In the genomic region with DNA sequence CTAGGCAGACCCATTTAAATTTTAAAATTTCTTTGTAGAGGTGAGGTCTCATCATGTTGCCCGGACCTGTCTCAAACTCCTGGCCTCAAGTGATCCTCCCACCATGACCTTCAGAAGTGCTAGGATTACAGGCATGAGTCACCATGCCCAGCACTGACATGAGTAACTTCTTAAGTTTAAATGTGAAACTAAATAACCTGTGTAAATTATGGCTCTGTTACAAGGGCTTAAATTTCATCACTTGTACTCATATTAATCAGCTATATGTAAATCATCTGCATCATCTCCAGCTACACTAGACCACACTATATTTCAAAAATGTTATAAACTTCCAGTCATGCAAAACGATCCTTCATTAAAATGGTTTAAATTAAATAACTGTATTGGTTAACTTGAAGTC, we compare ENCODE assay signal across 1 cellular context.
TF ChIP-seq lines count a peak whose summit lies in the region.

No MANE protein-coding gene starts in this region.

TF ChIP-seq in HEK293, 187 proteins besides CTCF, POLR2A, EP300 and RAD21 (continued from another document and continues in another):
- TF ChIP-seq, protein P1, sequence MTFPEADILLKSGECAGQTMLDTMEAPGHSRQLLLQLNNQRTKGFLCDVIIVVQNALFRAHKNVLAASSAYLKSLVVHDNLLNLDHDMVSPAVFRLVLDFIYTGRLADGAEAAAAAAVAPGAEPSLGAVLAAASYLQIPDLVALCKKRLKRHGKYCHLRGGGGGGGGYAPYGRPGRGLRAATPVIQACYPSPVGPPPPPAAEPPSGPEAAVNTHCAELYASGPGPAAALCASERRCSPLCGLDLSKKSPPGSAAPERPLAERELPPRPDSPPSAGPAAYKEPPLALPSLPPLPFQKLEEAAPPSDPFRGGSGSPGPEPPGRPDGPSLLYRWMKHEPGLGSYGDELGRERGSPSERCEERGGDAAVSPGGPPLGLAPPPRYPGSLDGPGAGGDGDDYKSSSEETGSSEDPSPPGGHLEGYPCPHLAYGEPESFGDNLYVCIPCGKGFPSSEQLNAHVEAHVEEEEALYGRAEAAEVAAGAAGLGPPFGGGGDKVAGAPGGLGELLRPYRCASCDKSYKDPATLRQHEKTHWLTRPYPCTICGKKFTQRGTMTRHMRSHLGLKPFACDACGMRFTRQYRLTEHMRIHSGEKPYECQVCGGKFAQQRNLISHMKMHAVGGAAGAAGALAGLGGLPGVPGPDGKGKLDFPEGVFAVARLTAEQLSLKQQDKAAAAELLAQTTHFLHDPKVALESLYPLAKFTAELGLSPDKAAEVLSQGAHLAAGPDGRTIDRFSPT (tag by site-specific recombination; IDR thresholded peaks at IDR 0.05), result peak; percentile 95
- TF ChIP-seq ZNF24 (tag by site-specific recombination; IDR thresholded peaks at IDR 0.05) (peak; percentile 91), ZNF184 (tag by site-specific recombination; IDR thresholded peaks at IDR 0.05) (peak; percentile 86), ZNF133 (tag by site-specific recombination; IDR thresholded peaks at IDR 0.05) (no peak), ZNF140 (tag by site-specific recombination; IDR thresholded peaks at IDR 0.05) (no peak), RBAK (tag by site-specific recombination; IDR thresholded peaks at IDR 0.05) (no peak), ZNF747 (tag by site-specific recombination; IDR thresholded peaks at IDR 0.05) (no peak), ZXDB (tag by site-specific recombination; IDR thresholded peaks at IDR 0.05) (peak; percentile 88), ZNF335 (tag by site-specific recombination; conservative IDR thresholded peaks at IDR 0.05) (0 out of 2 replicates have a peak, but pooled peaks have one; percentile 13), ZNF76 (tag by site-specific recombination; IDR thresholded peaks at IDR 0.05; ENCODE audit: borderline replicate concordance, low read depth) (0 out of 2 replicates have a peak, but pooled peaks have one; percentile 14), ZNF785 (tag by site-specific recombination; IDR thresholded peaks at IDR 0.05) (no peak), YY2 (tag by site-specific recombination; IDR thresholded peaks at IDR 0.05) (no peak), ZNF623 (tag by site-specific recombination; IDR thresholded peaks at IDR 0.05) (no peak), ZNF221 (tag by site-specific recombination; IDR thresholded peaks at IDR 0.05; ENCODE audit: borderline replicate concordance) (no peak), SALL2 (tag by site-specific recombination; IDR thresholded peaks at IDR 0.05; ENCODE audit: borderline replicate concordance) (no peak), KLF16 (tag by site-specific recombination; IDR thresholded peaks at IDR 0.05) (no peak), ZNF239 (tag by site-specific recombination; IDR thresholded peaks at IDR 0.05) (no peak), ZNF48 (tag by site-specific recombination; IDR thresholded peaks at IDR 0.05) (0 out of 2 replicates have a peak, but pooled peaks have one; percentile 51), ZNF175 (tag by site-specific recombination; IDR thresholded peaks at IDR 0.05) (no peak), ZNF555 (tag by site-specific recombination; conservative IDR thresholded peaks at IDR 0.05) (no peak), ZNF558 (tag by site-specific recombination; IDR thresholded peaks at IDR 0.05) (peak; percentile 79; the same call in 1 of the 2 replicates), SP2 (tag by site-specific recombination; IDR thresholded peaks at IDR 0.05) (no peak), ZNF585B (tag by site-specific recombination; IDR thresholded peaks at IDR 0.05) (no peak), ZNF214 (tag by site-specific recombination; IDR thresholded peaks at IDR 0.05; ENCODE audit: borderline replicate concordance) (no peak), ZNF274 (IDR thresholded peaks at IDR 0.05; ENCODE audit: low read length) (no peak), ZNF274 (tag by site-specific recombination; IDR thresholded peaks at IDR 0.05; ENCODE audit: borderline replicate concordance) (no peak), ZNF777 (tag by site-specific recombination; IDR thresholded peaks at IDR 0.05; ENCODE audit: borderline replicate concordance) (no peak), ZNF791 (tag by site-specific recombination; IDR thresholded peaks at IDR 0.05) (no peak), ZSCAN30 (tag by site-specific recombination; IDR thresholded peaks at IDR 0.05) (no peak), TRIM28 (IDR thresholded peaks at IDR 0.05; ENCODE audit: borderline replicate concordance, low read length) (peak; percentile 22; the same call in 1 of the 2 replicates), ZNF23 (tag by site-specific recombination; IDR thresholded peaks at IDR 0.05; ENCODE audit: borderline replicate concordance) (no peak)
- TF ChIP-seq, protein P2, sequence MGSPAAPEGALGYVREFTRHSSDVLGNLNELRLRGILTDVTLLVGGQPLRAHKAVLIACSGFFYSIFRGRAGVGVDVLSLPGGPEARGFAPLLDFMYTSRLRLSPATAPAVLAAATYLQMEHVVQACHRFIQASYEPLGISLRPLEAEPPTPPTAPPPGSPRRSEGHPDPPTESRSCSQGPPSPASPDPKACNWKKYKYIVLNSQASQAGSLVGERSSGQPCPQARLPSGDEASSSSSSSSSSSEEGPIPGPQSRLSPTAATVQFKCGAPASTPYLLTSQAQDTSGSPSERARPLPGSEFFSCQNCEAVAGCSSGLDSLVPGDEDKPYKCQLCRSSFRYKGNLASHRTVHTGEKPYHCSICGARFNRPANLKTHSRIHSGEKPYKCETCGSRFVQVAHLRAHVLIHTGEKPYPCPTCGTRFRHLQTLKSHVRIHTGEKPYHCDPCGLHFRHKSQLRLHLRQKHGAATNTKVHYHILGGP (tag by site-specific recombination; IDR thresholded peaks at IDR 0.05), result no peak
- TF ChIP-seq, protein P3, sequence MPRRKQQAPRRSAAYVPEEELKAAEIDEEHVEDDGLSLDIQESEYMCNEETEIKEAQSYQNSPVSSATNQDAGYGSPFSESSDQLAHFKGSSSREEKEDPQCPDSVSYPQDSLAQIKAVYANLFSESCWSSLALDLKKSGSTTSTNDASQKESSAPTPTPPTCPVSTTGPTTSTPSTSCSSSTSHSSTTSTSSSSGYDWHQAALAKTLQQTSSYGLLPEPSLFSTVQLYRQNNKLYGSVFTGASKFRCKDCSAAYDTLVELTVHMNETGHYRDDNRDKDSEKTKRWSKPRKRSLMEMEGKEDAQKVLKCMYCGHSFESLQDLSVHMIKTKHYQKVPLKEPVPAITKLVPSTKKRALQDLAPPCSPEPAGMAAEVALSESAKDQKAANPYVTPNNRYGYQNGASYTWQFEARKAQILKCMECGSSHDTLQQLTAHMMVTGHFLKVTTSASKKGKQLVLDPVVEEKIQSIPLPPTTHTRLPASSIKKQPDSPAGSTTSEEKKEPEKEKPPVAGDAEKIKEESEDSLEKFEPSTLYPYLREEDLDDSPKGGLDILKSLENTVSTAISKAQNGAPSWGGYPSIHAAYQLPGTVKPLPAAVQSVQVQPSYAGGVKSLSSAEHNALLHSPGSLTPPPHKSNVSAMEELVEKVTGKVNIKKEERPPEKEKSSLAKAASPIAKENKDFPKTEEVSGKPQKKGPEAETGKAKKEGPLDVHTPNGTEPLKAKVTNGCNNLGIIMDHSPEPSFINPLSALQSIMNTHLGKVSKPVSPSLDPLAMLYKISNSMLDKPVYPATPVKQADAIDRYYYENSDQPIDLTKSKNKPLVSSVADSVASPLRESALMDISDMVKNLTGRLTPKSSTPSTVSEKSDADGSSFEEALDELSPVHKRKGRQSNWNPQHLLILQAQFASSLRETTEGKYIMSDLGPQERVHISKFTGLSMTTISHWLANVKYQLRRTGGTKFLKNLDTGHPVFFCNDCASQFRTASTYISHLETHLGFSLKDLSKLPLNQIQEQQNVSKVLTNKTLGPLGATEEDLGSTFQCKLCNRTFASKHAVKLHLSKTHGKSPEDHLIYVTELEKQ (tag by site-specific recombination; IDR thresholded peaks at IDR 0.05; ENCODE audit: borderline replicate concordance), result peak; percentile 95
- TF ChIP-seq, protein P4, sequence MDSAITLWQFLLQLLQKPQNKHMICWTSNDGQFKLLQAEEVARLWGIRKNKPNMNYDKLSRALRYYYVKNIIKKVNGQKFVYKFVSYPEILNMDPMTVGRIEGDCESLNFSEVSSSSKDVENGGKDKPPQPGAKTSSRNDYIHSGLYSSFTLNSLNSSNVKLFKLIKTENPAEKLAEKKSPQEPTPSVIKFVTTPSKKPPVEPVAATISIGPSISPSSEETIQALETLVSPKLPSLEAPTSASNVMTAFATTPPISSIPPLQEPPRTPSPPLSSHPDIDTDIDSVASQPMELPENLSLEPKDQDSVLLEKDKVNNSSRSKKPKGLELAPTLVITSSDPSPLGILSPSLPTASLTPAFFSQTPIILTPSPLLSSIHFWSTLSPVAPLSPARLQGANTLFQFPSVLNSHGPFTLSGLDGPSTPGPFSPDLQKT (IDR thresholded peaks at IDR 0.05; ENCODE audit: borderline replicate concordance, low read depth, low read length), result no peak
- TF ChIP-seq, protein P5, sequence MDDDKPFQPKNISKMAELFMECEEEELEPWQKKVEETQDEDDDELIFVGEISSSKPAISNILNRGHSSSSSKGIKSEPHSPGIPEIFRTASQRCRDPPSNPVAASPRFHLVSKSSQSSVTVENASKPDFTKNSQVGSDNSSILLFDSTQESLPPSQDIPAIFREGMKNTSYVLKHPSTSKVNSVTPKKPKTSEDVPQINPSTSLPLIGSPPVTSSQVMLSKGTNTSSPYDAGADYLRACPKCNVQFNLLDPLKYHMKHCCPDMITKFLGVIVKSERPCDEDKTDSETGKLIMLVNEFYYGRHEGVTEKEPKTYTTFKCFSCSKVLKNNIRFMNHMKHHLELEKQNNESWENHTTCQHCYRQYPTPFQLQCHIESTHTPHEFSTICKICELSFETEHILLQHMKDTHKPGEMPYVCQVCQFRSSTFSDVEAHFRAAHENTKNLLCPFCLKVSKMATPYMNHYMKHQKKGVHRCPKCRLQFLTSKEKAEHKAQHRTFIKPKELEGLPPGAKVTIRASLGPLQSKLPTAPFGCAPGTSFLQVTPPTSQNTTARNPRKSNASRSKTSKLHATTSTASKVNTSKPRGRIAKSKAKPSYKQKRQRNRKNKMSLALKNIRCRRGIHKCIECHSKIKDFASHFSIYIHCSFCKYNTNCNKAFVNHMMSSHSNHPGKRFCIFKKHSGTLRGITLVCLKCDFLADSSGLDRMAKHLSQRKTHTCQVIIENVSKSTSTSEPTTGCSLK (tag by site-specific recombination; IDR thresholded peaks at IDR 0.05), result no peak
- TF ChIP-seq, protein P6, sequence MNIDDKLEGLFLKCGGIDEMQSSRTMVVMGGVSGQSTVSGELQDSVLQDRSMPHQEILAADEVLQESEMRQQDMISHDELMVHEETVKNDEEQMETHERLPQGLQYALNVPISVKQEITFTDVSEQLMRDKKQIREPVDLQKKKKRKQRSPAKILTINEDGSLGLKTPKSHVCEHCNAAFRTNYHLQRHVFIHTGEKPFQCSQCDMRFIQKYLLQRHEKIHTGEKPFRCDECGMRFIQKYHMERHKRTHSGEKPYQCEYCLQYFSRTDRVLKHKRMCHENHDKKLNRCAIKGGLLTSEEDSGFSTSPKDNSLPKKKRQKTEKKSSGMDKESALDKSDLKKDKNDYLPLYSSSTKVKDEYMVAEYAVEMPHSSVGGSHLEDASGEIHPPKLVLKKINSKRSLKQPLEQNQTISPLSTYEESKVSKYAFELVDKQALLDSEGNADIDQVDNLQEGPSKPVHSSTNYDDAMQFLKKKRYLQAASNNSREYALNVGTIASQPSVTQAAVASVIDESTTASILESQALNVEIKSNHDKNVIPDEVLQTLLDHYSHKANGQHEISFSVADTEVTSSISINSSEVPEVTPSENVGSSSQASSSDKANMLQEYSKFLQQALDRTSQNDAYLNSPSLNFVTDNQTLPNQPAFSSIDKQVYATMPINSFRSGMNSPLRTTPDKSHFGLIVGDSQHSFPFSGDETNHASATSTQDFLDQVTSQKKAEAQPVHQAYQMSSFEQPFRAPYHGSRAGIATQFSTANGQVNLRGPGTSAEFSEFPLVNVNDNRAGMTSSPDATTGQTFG (tag by site-specific recombination; IDR thresholded peaks at IDR 0.05; ENCODE audit: borderline replicate concordance), result no peak
- TF ChIP-seq, protein P7, sequence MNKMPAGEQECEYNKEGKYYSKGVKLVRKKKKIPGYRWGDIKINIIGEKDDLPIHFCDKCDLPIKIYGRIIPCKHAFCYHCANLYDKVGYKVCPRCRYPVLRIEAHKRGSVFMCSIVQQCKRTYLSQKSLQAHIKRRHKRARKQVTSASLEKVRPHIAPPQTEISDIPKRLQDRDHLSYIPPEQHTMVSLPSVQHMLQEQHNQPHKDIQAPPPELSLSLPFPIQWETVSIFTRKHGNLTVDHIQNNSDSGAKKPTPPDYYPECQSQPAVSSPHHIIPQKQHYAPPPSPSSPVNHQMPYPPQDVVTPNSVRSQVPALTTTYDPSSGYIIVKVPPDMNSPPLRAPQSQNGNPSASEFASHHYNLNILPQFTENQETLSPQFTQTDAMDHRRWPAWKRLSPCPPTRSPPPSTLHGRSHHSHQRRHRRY (tag by site-specific recombination; IDR thresholded peaks at IDR 0.05), result no peak
- TF ChIP-seq, protein P8, sequence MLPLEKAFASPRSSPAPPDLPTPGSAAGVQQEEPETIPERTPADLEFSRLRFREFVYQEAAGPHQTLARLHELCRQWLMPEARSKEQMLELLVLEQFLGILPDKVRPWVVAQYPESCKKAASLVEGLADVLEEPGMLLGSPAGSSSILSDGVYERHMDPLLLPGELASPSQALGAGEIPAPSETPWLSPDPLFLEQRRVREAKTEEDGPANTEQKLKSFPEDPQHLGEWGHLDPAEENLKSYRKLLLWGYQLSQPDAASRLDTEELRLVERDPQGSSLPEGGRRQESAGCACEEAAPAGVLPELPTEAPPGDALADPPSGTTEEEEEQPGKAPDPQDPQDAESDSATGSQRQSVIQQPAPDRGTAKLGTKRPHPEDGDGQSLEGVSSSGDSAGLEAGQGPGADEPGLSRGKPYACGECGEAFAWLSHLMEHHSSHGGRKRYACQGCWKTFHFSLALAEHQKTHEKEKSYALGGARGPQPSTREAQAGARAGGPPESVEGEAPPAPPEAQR (tag by site-specific recombination; IDR thresholded peaks at IDR 0.05), result no peak
- TF ChIP-seq, protein P9, sequence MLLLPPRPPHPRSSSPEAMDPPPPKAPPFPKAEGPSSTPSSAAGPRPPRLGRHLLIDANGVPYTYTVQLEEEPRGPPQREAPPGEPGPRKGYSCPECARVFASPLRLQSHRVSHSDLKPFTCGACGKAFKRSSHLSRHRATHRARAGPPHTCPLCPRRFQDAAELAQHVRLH (tag by site-specific recombination; IDR thresholded peaks at IDR 0.05), result 0 out of 2 replicates have a peak, but pooled peaks have one; percentile 10
